19 cellular contexts compared by ENCODE assay signal in the genomic region with DNA sequence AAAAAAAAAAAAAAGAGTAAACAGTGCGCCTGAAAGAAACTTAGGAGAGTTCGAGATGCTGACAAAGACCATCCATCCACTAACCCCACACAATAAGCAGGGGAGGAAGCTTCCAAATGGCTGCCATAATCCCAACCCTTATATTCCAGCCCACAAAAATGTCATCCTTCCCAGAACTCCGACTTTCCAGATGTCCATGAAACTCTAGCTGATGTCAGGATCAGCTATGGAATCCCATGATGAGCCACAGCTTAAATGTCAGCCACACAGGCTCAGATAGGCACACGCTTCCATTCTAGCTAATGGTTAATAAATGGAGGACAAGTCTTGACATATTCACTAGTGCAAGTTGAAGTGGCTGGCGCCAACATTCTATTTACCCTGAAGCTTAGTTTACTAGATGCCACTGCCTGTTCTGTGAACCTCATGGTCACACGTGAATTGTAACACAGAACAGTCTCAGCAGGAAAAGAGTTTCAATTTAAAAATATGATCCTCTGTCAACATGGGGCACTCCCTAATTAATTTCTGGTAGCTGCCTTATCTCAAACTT.
"Had no signal": no experiment of that assay in that cellular context is flagged by ENCODE, and none has a peak within 500 bp of the region (broad histone marks: within the 10 kb centered on the region; RNA-seq: fewer than 3 reads in every experiment).

No MANE protein-coding gene starts in this region.

- ATAC-seq: activated CD8-positive, alpha-beta T cell treated with anti-CD3 and anti-CD28 coated beads, Interleukin-2, amount 10 ng/mL, durations not matched to agents 7 days and 5 days; natural killer cell; sciatic nerve; stimulated activated memory B cell treated with anti-CD40 and anti-IgM and Interleukin-4, amounts not matched to agents 10 μg/mL and 1 μg/mL and 100 μg/mL, for 72 hours had no signal

- DNase-seq: activated CD4-positive, alpha-beta T cell treated with anti-CD3 and anti-CD28 coated beads, Interleukin-2, amount 10 ng/mL, durations not matched to agents 24 days and 14 days; activated CD8-positive, alpha-beta memory T cell treated with anti-CD3 and anti-CD28 coated beads, Interleukin-2, amount 50 U/mL, for 4 hours; activated CD8-positive, alpha-beta T cell treated with anti-CD3 and anti-CD28 coated beads, Interleukin-2, amount 10 ng/mL, durations not matched to agents 7 days and 5 days; activated effector memory CD4-positive, alpha-beta T cell treated with Interleukin-2 at 50 U/mL for 16 hours; activated naive CD4-positive, alpha-beta T cell treated with anti-CD3 and anti-CD28 coated beads, Interleukin-2, amount 10 ng/mL, durations not matched to agents 7 days and 5 days; activated T-cell treated with anti-CD3 and anti-CD28 coated beads, Interleukin-2, amount 50 U/mL, for 48 hours; aorta; effector CD8-positive, alpha-beta T cell; foreskin fibroblast; mesendoderm; natural killer cell; ovary; spleen; stimulated activated CD4-positive, alpha-beta T cell treated with anti-CD3 and anti-CD28 coated beads, Interleukin-4, amount 100 ng/mL, for 4 hours; T1000; testis had no signal

- H3K4me3 ChIP-seq: ovary, spleen, testis had no signal

- H3K4me1 ChIP-seq: spleen, testis had no signal

- H3K27me3 ChIP-seq: ovary, testis had no signal

- H3K4me1 Mint-ChIP-seq: activated CD4-positive, alpha-beta T cell treated with anti-CD3 and anti-CD28 coated beads, Interleukin-2, amount 10 ng/mL, durations not matched to agents 24 days and 14 days; activated naive CD4-positive, alpha-beta T cell treated with anti-CD3 and anti-CD28 coated beads, Interleukin-2, amount 10 ng/mL, durations not matched to agents 7 days and 5 days; natural killer cell had no signal

- H3K4me3 Mint-ChIP-seq: activated CD4-positive, alpha-beta T cell treated with anti-CD3 and anti-CD28 coated beads, Interleukin-2, amount 10 ng/mL, durations not matched to agents 24 days and 14 days; activated CD8-positive, alpha-beta T cell treated with anti-CD3 and anti-CD28 coated beads, Interleukin-2, amount 10 ng/mL, durations not matched to agents 7 days and 5 days; activated naive CD4-positive, alpha-beta T cell treated with anti-CD3 and anti-CD28 coated beads, Interleukin-2, amount 10 ng/mL, durations not matched to agents 7 days and 5 days; natural killer cell; stimulated activated memory B cell treated with anti-CD40 and anti-IgM and Interleukin-4, amounts not matched to agents 10 μg/mL and 1 μg/mL and 100 μg/mL, for 72 hours; type B pancreatic cell had no signal

- H3K9me3 Mint-ChIP-seq: activated CD4-positive, alpha-beta T cell treated with anti-CD3 and anti-CD28 coated beads, Interleukin-2, amount 10 ng/mL, durations not matched to agents 24 days and 14 days; activated naive CD4-positive, alpha-beta T cell treated with anti-CD3 and anti-CD28 coated beads, Interleukin-2, amount 10 ng/mL, durations not matched to agents 7 days and 5 days; natural killer cell; stimulated activated memory B cell treated with anti-CD40 and anti-IgM and Interleukin-4, amounts not matched to agents 10 μg/mL and 1 μg/mL and 100 μg/mL, for 72 hours had no signal

- H3K27ac Mint-ChIP-seq: activated CD4-positive, alpha-beta T cell treated with anti-CD3 and anti-CD28 coated beads, Interleukin-2, amount 10 ng/mL, durations not matched to agents 24 days and 14 days; activated CD8-positive, alpha-beta T cell treated with anti-CD3 and anti-CD28 coated beads, Interleukin-2, amount 10 ng/mL, durations not matched to agents 7 days and 5 days; activated naive CD4-positive, alpha-beta T cell treated with anti-CD3 and anti-CD28 coated beads, Interleukin-2, amount 10 ng/mL, durations not matched to agents 7 days and 5 days; natural killer cell; stimulated activated memory B cell treated with anti-CD40 and anti-IgM and Interleukin-4, amounts not matched to agents 10 μg/mL and 1 μg/mL and 100 μg/mL, for 72 hours; type B pancreatic cell had no signal

- H3K36me3 Mint-ChIP-seq: activated naive CD4-positive, alpha-beta T cell treated with anti-CD3 and anti-CD28 coated beads, Interleukin-2, amount 10 ng/mL, durations not matched to agents 7 days and 5 days; natural killer cell; stimulated activated memory B cell treated with anti-CD40 and anti-IgM and Interleukin-4, amounts not matched to agents 10 μg/mL and 1 μg/mL and 100 μg/mL, for 72 hours; type B pancreatic cell had no signal

- H3K9me3 ChIP-seq: ovary, spleen, testis had no signal

- H3K36me3 ChIP-seq: ovary, spleen had no signal

- H3K27ac ChIP-seq: ovary, spleen, testis had no signal
